Comparison of ENCODE assay signal across 12 cellular contexts in the genomic region with DNA sequence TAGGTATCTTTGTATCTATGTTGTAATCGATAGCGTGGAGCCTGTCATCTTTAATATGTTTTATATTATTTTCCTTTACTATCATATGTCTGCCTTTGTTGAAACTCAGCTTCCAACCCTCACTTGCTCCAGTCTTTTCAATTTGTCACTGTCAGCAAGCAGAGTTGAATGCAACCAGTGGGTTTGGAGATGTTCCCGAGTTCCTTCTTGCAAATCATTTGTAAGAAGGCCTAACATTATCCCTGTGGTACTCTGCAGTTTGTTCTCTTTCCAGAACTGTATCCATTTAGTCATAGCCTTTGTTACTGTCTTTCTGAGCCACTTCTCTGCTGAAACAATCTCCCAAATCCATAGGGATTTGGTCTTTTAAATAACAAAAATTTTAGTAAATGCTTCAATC.
"Had no signal": no experiment of that assay in that cellular context is flagged by ENCODE, and none has a peak within 500 bp of the region (broad histone marks: within the 10 kb centered on the region; RNA-seq: fewer than 3 reads in every experiment).

No MANE protein-coding gene starts in this region.

- H3K4me3 Mint-ChIP-seq: stimulated activated naive CD8-positive, alpha-beta T cell treated with anti-CD3 and anti-CD28 coated beads, Interleukin-15, amount 100 ng/mL, for 72 hours; WTC11 had no signal

- H3K36me3 ChIP-seq: thoracic aorta had no signal

- H3K27ac Mint-ChIP-seq: WTC11 had no signal

- H3K4me3 ChIP-seq: gastroesophageal sphincter, left ventricle myocardium inferior, thoracic aorta had no signal

- H3K4me1 Mint-ChIP-seq: stimulated activated naive CD8-positive, alpha-beta T cell treated with anti-CD3 and anti-CD28 coated beads, Interleukin-15, amount 100 ng/mL, for 72 hours had no signal

- H3K9me3 Mint-ChIP-seq: stimulated activated naive CD8-positive, alpha-beta T cell treated with anti-CD3 and anti-CD28 coated beads, Interleukin-15, amount 100 ng/mL, for 72 hours; WTC11 had no signal

- ATAC-seq: esophagus mucosa; gastroesophageal sphincter; stimulated activated naive CD8-positive, alpha-beta T cell treated with anti-CD3 and anti-CD28 coated beads, Interleukin-15, amount 100 ng/mL, for 72 hours; WTC11 had no signal

- H3K27ac ChIP-seq: gastroesophageal sphincter, left ventricle myocardium inferior, thoracic aorta had no signal

- H3K27me3 Mint-ChIP-seq: stimulated activated naive CD8-positive, alpha-beta T cell treated with anti-CD3 and anti-CD28 coated beads, Interleukin-15, amount 100 ng/mL, for 72 hours had no signal

- H3K9me3 ChIP-seq: gastroesophageal sphincter, left ventricle myocardium inferior, thoracic aorta had no signal

- H3K27me3 ChIP-seq: gastroesophageal sphincter had no signal

- H3K36me3 Mint-ChIP-seq: WTC11 had no signal

- DNase-seq: activated CD4-positive, alpha-beta T cell treated with anti-CD3 and anti-CD28 coated beads for 48 hours; activated naive CD4-positive, alpha-beta T cell treated with Interleukin-2 at 50 U/mL for 16 hours; left ventricle myocardium inferior; mesenchymal stem cell; stimulated activated CD4-positive, alpha-beta T cell treated with anti-CD3 and anti-CD28 coated beads, Interleukin-15, amount 100 ng/mL, for 24 hours; stimulated activated CD4-positive, alpha-beta T cell treated with anti-CD3 and anti-CD28 coated beads, Interleukin-4, amount 100 ng/mL, for 4 hours; stimulated activated naive CD8-positive, alpha-beta T cell treated with anti-CD3 and anti-CD28 coated beads, Interleukin-15, amount 100 ng/mL, for 72 hours; T-helper 1 cell had no signal
